Comparison of ENCODE assay signal across 21 cellular contexts in genomic region chr18:24989760-24990547, GRCh38.
A peak's percentile ranks its signal among the peaks of the same experiment; 100 is the strongest.
DNase-seq lines count a peak whose midpoint lies in the region; ATAC-seq and TF ChIP-seq lines count a peak whose summit lies in the region.
"Had no signal": no experiment of that assay in that cellular context is flagged by ENCODE, and none has a peak within 500 bp of the region (broad histone marks: within the 10 kb centered on the region; RNA-seq: fewer than 3 reads in every experiment).

No MANE protein-coding gene starts in this region.

- CTCF ChIA-PET in WTC11 (lab: Charles Lee) = no interaction called here

- TF ChIP-seq CTCF in HFF-Myc (IDR thresholded peaks at IDR 0.05; ENCODE audit: low read depth, low read length, missing control alignments) (peak; percentile 10), WTC11 (IDR thresholded peaks at IDR 0.05) (no peak)

- H3K36me3 Mint-ChIP-seq in WTC11 = no peaks in the 10 kb centered on the region; the same call in 1 of the 2 replicates
- H3K36me3 Mint-ChIP-seq: CD8-positive, alpha-beta memory T cell; immature natural killer cell had no signal

- no peak overlapping the region for H3K27ac Mint-ChIP-seq in WTC11
- H3K27ac Mint-ChIP-seq: CD8-positive, alpha-beta memory T cell; immature natural killer cell had no signal

- peaks cover 4% of the 10 kb centered on the region; the same call in 1 of the 2 replicates for H3K27me3 Mint-ChIP-seq in WTC11 (ENCODE audit: low read depth)

- H3K9me3 Mint-ChIP-seq in WTC11 = peaks cover 8% of the 10 kb centered on the region

- DNase-seq in ELF-1 (ENCODE audit: low read depth, low spot score) (peak; percentile 44), HFF-Myc (ENCODE audit: extremely low read depth, low read depth) (no peak), WTC11 (ENCODE audit: low spot score) (no peak), lung microvascular endothelial cell (ENCODE audit: low read depth in 2 of 2) (peak; percentile 44 to 51), germinal center (ENCODE audit: low spot score) (no peak), T-helper 9 cell (no peak), GOT3 (lab: John Stamatoyannopoulos, UW) (no peak), ecto neural progenitor cell (ENCODE audit: low spot score) (no peak)
- DNase-seq: activated CD4-positive, alpha-beta T cell treated with anti-CD3 and anti-CD28 coated beads, Interleukin-2, amount 50 U/mL, for 1 hour; activated CD8-positive, alpha-beta memory T cell treated with anti-CD3 and anti-CD28 coated beads, Interleukin-2, amount 50 U/mL, for 48 hours; activated gamma-delta T cell; adrenal gland; CD8-positive, alpha-beta memory T cell; immature natural killer cell; left ventricle myocardium superior; NCI-H146; NCI-H226; occipital lobe; stimulated activated CD4-positive, alpha-beta T cell treated with anti-CD3 and anti-CD28 coated beads, Interleukin-2, amount 100 ng/mL, for 24 hours; stimulated activated naive CD8-positive, alpha-beta T cell treated with anti-CD3 and anti-CD28 coated beads, Interleukin-15, Interleukin-2, amounts not matched to agents 100 U/mL and 50 U/mL, for 24 hours; tibial artery had no signal

- POLR2A ChIA-PET in WTC11 (lab: Charles Lee) = no interaction called here

- ATAC-seq in WTC11 = peak; percentile 78
- ATAC-seq: left ventricle myocardium superior; stimulated activated naive CD8-positive, alpha-beta T cell treated with anti-CD3 and anti-CD28 coated beads, Interleukin-15, Interleukin-2, amounts not matched to agents 100 U/mL and 50 U/mL, for 24 hours had no signal

- H3K4me1 Mint-ChIP-seq in WTC11 = peaks cover 41% of the 10 kb centered on the region
- H3K4me1 Mint-ChIP-seq: CD8-positive, alpha-beta memory T cell; immature natural killer cell had no signal

- H3K4me3 ChIP-seq in HFF-Myc (replicated peaks; ENCODE audit: low read depth, low read length) = no peak overlapping the region
- H3K4me3 ChIP-seq: adrenal gland, tibial artery had no signal

- no peak overlapping the region for H3K4me3 Mint-ChIP-seq in WTC11
- H3K4me3 Mint-ChIP-seq: CD8-positive, alpha-beta memory T cell; immature natural killer cell had no signal

TF ChIP-seq in WTC11, 78 proteins besides CTCF, POLR2A, EP300 and RAD21:
- TF ChIP-seq RORB (CRISPR knock-in tag; IDR thresholded peaks at IDR 0.05) (no peak), CREB1 (CRISPR knock-in tag; IDR thresholded peaks at IDR 0.05) (no peak), ZNF425 (CRISPR knock-in tag; conservative IDR thresholded peaks at IDR 0.05) (no peak), ZNF138 (CRISPR knock-in tag; conservative IDR thresholded peaks at IDR 0.05) (no peak), TP53 (CRISPR knock-in tag; IDR thresholded peaks at IDR 0.05) (no peak)

Comparison
In these comparisons a context has a peak if more than half of its experiments do, and no peak if none do; other contexts are left out.
1. DNase-seq: peak in ELF-1 (single experiment) and lung microvascular endothelial cell (2 of 2); none in HFF-Myc (single experiment), WTC11 (single experiment), germinal center (single experiment), T-helper 9 cell (single experiment), GOT3 (single experiment) and ecto neural progenitor cell (single experiment).